Comparison of ENCODE assay signal across 7 cellular contexts in the genomic region with DNA sequence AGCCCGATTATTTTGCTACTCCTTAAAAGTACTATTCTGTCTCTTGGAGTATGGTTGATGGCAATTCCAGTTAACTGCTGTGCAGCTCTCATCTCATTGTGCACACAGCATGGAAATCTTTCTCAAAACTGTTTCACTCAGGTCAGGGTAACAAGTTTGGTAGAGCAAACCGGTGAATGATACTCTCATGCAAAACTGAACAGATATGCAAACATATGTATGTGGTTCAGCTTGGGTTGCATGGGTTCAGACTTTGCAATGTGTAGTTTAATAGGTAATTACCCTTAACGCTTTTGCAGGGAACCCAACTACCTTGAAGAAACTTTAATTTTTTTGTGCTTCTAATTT. TPM values are rescaled to one million over a fixed set of nuclear protein-coding genes. Genes with fewer than 3 reads are reported as not detected.
DNase-seq lines count a peak whose midpoint lies in the region; ATAC-seq and TF ChIP-seq lines count a peak whose summit lies in the region.

No MANE protein-coding gene starts in this region.

- H3K36me3 Mint-ChIP-seq in GM23338 (ENCODE audit: low read depth): peaks cover 25% of the 10 kb centered on the region

- H3K27ac ChIP-seq in GM23338 (ENCODE audit: low read depth) (0 out of 2 replicates have a peak overlapping the region, but pooled peaks have one; percentile 17), SK-N-MC (peak overlapping the region; percentile 57; the same call in 1 of the 2 replicates), smooth muscle cell (ENCODE audit: low read depth) (peak overlapping the region; percentile 99)

- peaks cover 15% of the 10 kb centered on the region for H3K79me2 ChIP-seq in GM23338 (replicated peaks; ENCODE audit: insufficient read depth)
- peaks cover 7% of the 10 kb centered on the region for H3K79me2 ChIP-seq in smooth muscle cell (ENCODE audit: low read depth)

- H3K27me3 Mint-ChIP-seq in GM23338 (ENCODE audit: insufficient read depth, low read depth, poor library complexity): peaks cover 7% of the 10 kb centered on the region

- H4K20me1 ChIP-seq in GM23338 (replicated peaks; ENCODE audit: insufficient read depth) (peaks cover 4% of the 10 kb centered on the region; the same call in 1 of the 2 replicates), smooth muscle cell (ENCODE audit: low read depth) (peaks cover 34% of the 10 kb centered on the region)

- H2AFZ ChIP-seq in GM23338 (no peak overlapping the region), smooth muscle cell (ENCODE audit: low read depth) (no peak overlapping the region)

- peaks cover 17% of the 10 kb centered on the region for H3K4me1 ChIP-seq in GM23338 (ENCODE audit: insufficient read depth)
- H3K4me1 ChIP-seq in smooth muscle cell (ENCODE audit: low read depth): peaks cover 30% of the 10 kb centered on the region
- peaks cover 26% of the 10 kb centered on the region for H3K4me1 ChIP-seq in mucosa of descending colon (ENCODE audit: low read depth)

- peak overlapping the region; percentile 91 for H3K4me3 Mint-ChIP-seq in GM23338

- no peaks in the 10 kb centered on the region for H3K27me3 ChIP-seq in GM23338 (ENCODE audit: insufficient read depth)
- no peaks in the 10 kb centered on the region for H3K27me3 ChIP-seq in smooth muscle cell (ENCODE audit: low read depth)

- ATAC-seq in GM23338: no peak
- ATAC-seq in mucosa of descending colon: no peak

- WGBS in smooth muscle cell (ENCODE audit: low lambda C conversion rate): 46% methylated on average over 3 of the region's 3 CpGs

- H3K4me1 Mint-ChIP-seq in GM23338: peaks cover 27% of the 10 kb centered on the region

- no peaks in the 10 kb centered on the region for H3K9me2 ChIP-seq in GM23338 (ENCODE audit: insufficient read depth)

- TF ChIP-seq CTCF in GM23338 (conservative IDR thresholded peaks at IDR 0.05; ENCODE audit: low read depth in 2 of 2) (no peak), foreskin fibroblast (IDR thresholded peaks at IDR 0.05; ENCODE audit: low read depth, low read length) (no peak), smooth muscle cell (IDR thresholded peaks at IDR 0.05; ENCODE audit: borderline replicate concordance, insufficient read depth, poor library complexity, severe bottlenecking) (no peak), mucosa of descending colon (IDR thresholded peaks at IDR 0.05) (no peak)

- no peak for DNase-seq in GM23338 (ENCODE audit: low spot score)
- DNase-seq in SK-N-MC (ENCODE audit: low read depth, low spot score): no peak
- DNase-seq in foreskin fibroblast: no peak
- DNase-seq in smooth muscle cell (lab: John Stamatoyannopoulos, UW; ENCODE audit: unreplicated experiment): no peak
- DNase-seq in mucosa of descending colon: no peak
- DNase-seq in T-helper 9 cell: no peak
- DNase-seq in NCI-H1092 (lab: John Stamatoyannopoulos, UW): no peak

- intact Hi-C loops in mucosa of descending colon (cut with DNase I, micrococcal nuclease): loop anchor here in 1 of 2 donors (10.0 kb wide), 1 partner anchor 68 kb away; no protein-coding TSS in a partner anchor

- H3K4me2 ChIP-seq in GM23338 (peak overlapping the region; percentile 82), smooth muscle cell (peak overlapping the region; percentile 93)

- H3F3A ChIP-seq in GM23338 (replicated peaks; ENCODE audit: low read depth): 0 out of 2 replicates have a peak, but pooled peaks cover 3% of the 10 kb centered on the region
- peaks cover 27% of the 10 kb centered on the region for H3F3A ChIP-seq in smooth muscle cell (ENCODE audit: low read depth)

- peaks cover 7% of the 10 kb centered on the region for H3K36me3 ChIP-seq in GM23338 (ENCODE audit: insufficient read depth)
- peaks cover 16% of the 10 kb centered on the region for H3K36me3 ChIP-seq in SK-N-MC (ENCODE audit: insufficient read depth, low read length)
- H3K36me3 ChIP-seq in smooth muscle cell (ENCODE audit: low read depth): no peaks in the 10 kb centered on the region
- peaks cover 4% of the 10 kb centered on the region for H3K36me3 ChIP-seq in mucosa of descending colon (ENCODE audit: low read depth)

- no peak overlapping the region for H3K9ac ChIP-seq in SK-N-MC (ENCODE audit: insufficient read length)
- peak overlapping the region; percentile 86 for H3K9ac ChIP-seq in smooth muscle cell (ENCODE audit: low read depth)

- H3K4me3 ChIP-seq in GM23338: peak overlapping the region; percentile 95
- H3K4me3 ChIP-seq in SK-N-MC: peak overlapping the region; percentile 94
- peak overlapping the region; percentile 75 to 95 for H3K4me3 ChIP-seq in foreskin fibroblast (ENCODE audit: low read depth in 1 of 2, low read length in 2 of 2)
- H3K4me3 ChIP-seq in smooth muscle cell: peak overlapping the region; percentile 93
- no peak overlapping the region for H3K4me3 ChIP-seq in mucosa of descending colon

- H3K27ac Mint-ChIP-seq in GM23338: peak overlapping the region; percentile 96; the same call in 1 of the 2 replicates

- H3K9me3 Mint-ChIP-seq in GM23338: no peaks in the 10 kb centered on the region; the same call in 2 of the 3 replicates

- H3K9me3 ChIP-seq in SK-N-MC (ENCODE audit: low read depth, low read length) (no peaks in the 10 kb centered on the region), smooth muscle cell (replicated peaks; ENCODE audit: low read depth) (no peaks in the 10 kb centered on the region), mucosa of descending colon (no peaks in the 10 kb centered on the region)

TF ChIP-seq in GM23338, 12 proteins besides CTCF, POLR2A, EP300 and RAD21 (continues in another document):
- TF ChIP-seq, protein P1, sequence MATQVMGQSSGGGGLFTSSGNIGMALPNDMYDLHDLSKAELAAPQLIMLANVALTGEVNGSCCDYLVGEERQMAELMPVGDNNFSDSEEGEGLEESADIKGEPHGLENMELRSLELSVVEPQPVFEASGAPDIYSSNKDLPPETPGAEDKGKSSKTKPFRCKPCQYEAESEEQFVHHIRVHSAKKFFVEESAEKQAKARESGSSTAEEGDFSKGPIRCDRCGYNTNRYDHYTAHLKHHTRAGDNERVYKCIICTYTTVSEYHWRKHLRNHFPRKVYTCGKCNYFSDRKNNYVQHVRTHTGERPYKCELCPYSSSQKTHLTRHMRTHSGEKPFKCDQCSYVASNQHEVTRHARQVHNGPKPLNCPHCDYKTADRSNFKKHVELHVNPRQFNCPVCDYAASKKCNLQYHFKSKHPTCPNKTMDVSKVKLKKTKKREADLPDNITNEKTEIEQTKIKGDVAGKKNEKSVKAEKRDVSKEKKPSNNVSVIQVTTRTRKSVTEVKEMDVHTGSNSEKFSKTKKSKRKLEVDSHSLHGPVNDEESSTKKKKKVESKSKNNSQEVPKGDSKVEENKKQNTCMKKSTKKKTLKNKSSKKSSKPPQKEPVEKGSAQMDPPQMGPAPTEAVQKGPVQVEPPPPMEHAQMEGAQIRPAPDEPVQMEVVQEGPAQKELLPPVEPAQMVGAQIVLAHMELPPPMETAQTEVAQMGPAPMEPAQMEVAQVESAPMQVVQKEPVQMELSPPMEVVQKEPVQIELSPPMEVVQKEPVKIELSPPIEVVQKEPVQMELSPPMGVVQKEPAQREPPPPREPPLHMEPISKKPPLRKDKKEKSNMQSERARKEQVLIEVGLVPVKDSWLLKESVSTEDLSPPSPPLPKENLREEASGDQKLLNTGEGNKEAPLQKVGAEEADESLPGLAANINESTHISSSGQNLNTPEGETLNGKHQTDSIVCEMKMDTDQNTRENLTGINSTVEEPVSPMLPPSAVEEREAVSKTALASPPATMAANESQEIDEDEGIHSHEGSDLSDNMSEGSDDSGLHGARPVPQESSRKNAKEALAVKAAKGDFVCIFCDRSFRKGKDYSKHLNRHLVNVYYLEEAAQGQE (IDR thresholded peaks at IDR 0.05; ENCODE audit: unreplicated experiment): no peak
- TF ChIP-seq POLR2AphosphoS5 (IDR thresholded peaks at IDR 0.05; ENCODE audit: low read depth): no peak

RNA-seq across cellular contexts. Expression of gene GADD45A, which starts 2.2 kb away (rescaled TPM):
- total RNA-seq in GM23338 (2014; rRNA removed; shearing (Covaris generic)): 25.9 and 30.8 TPM in 2 replicates
- 36.2 and 39.5 TPM in 2 replicates for polyA plus RNA-seq in GM23338 (2016; fragmentation: Nextera tagmentation; extraction: Ambion mirVana)
- total RNA-seq in smooth muscle cell: 130 and 141 TPM in 2 replicates
- polyA plus RNA-seq in smooth muscle cell: 205 and 250 TPM in 2 replicates
- total RNA-seq in mucosa of descending colon: 10 to 100 TPM; 19.5 to 40.3 (median 27.1) TPM

Comparison
In these comparisons a context has a peak if more than half of its experiments do, and no peak if none do; other contexts are left out.
1. H3K27ac ChIP-seq: peak in every context shown above with its lines; median percentile 99 in smooth muscle cell; 57 in SK-N-MC; 17 in GM23338.